Comparison of ENCODE assay signal across 12 cellular contexts in the genomic region with DNA sequence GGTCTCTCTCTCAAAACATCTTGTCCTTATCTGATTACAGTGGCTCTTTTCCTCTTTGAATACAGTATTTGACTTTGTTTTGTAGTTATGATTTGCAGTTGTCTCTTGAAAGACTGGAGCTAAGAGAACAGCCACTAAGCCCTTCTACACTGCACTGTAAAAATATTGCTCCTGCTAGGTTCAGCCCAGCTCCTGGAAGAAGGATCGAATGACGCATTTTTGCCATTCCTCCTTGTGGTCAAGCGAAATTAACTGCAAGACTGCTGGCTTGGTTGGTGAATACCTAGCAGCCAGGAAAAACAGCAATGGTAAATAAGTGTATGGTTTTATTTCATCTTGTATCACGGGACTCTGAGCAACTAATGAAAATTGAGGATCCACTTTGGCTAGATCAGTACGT.
A peak's percentile ranks its signal among the peaks of the same experiment; 100 is the strongest.
DNase-seq lines count a peak whose midpoint lies in the region; ATAC-seq, FAIRE-seq and TF ChIP-seq lines count a peak whose summit lies in the region.
"Had no signal": no experiment of that assay in that cellular context is flagged by ENCODE, and none has a peak within 500 bp of the region (broad histone marks: within the 10 kb centered on the region; RNA-seq: fewer than 3 reads in every experiment).

No MANE protein-coding gene starts in this region.

- no TSS peak for BruUV-seq in A673 (replicated peaks; lab: Mats Ljungman, UMichigan)

- H2AFZ ChIP-seq in keratinocyte (ENCODE audit: control insufficient read depth, low read length), result peak overlapping the region; percentile 4

- H3K4me3 ChIP-seq in A673 (ENCODE audit: low read depth, low read length, poor library complexity, severe bottlenecking) (no peak overlapping the region), brain microvascular endothelial cell (ENCODE audit: low read depth, low read length) (no peak overlapping the region), keratinocyte (ENCODE audit: control insufficient read depth in 2 of 3, extremely low read depth in 1 of 3, insufficient read depth in 2 of 3, low read depth in 1 of 3, low read length in 3 of 3) (no peak overlapping the region)
- H3K4me3 ChIP-seq: A549, HAP-1 had no signal

- H3K27ac ChIP-seq in A673 (ENCODE audit: low read depth, low read length, poor library complexity, severe bottlenecking), result no peak overlapping the region
- no peak overlapping the region for H3K27ac ChIP-seq in brain microvascular endothelial cell
- no peak overlapping the region for H3K27ac ChIP-seq in keratinocyte (ENCODE audit: control insufficient read depth, insufficient read depth, low read length)
- H3K27ac ChIP-seq: A549 had no signal

- no peaks in the 10 kb centered on the region for H4K20me1 ChIP-seq in keratinocyte (ENCODE audit: control insufficient read depth, extremely low read depth, insufficient read depth, low read length)

- H3K27me3 ChIP-seq in A673 (replicated peaks; ENCODE audit: insufficient read depth, low read depth, low read length, poor library complexity) (no peaks in the 10 kb centered on the region), brain microvascular endothelial cell (replicated peaks) (no peaks in the 10 kb centered on the region), keratinocyte (ENCODE audit: control insufficient read depth, extremely low read depth, insufficient read depth, low read length) (no peaks in the 10 kb centered on the region)

- in situ Hi-C loops in brain microvascular endothelial cell (cut with HindIII; ENCODE audit: low pct_ligation_motif_present, low sequenced_read_pairs), result no loop called here

- TF ChIP-seq CTCF in A673 (conservative IDR thresholded peaks at IDR 0.05; ENCODE audit: low read depth, low read length), result no peak
- TF ChIP-seq CTCF in brain microvascular endothelial cell (IDR thresholded peaks at IDR 0.05; ENCODE audit: low read depth, low read length, missing control alignments), result peak; percentile 16
- TF ChIP-seq CTCF in keratinocyte (optimal IDR thresholded peaks at IDR 0.05 in 1 of 3, IDR thresholded peaks at IDR 0.05 in 1 of 3, conservative IDR thresholded peaks at IDR 0.05 in 1 of 3; ENCODE audit: extremely low read depth in 1 of 3, insufficient read depth in 2 of 3, low read length in 3 of 3), result no peak

- H3K36me3 ChIP-seq in A673 (ENCODE audit: insufficient read depth, low read length, poor library complexity, severe bottlenecking) (no peaks in the 10 kb centered on the region), brain microvascular endothelial cell (replicated peaks) (no peaks in the 10 kb centered on the region), keratinocyte (ENCODE audit: control insufficient read depth in 2 of 2, extremely low read depth in 1 of 2, insufficient read depth in 2 of 2, low read length in 2 of 2) (no peaks in the 10 kb centered on the region)
- H3K36me3 ChIP-seq: HAP-1 had no signal

- H3K79me2 ChIP-seq in keratinocyte (ENCODE audit: control insufficient read depth, insufficient read depth, low read length), result no peaks in the 10 kb centered on the region

- dilution Hi-C loops in keratinocyte (cut with MboI; ENCODE audit: extremely low pct_ligation_motif_present, low sequenced_read_pairs), result no loop called here

- CTCF ChIA-PET in A673 (lab: Charles Lee), result no interaction called here

- H3K9me1 ChIP-seq in keratinocyte (ENCODE audit: control insufficient read depth, extremely low read depth, insufficient read depth, low read length), result no peaks in the 10 kb centered on the region

- H3K9ac ChIP-seq in keratinocyte (ENCODE audit: control insufficient read depth, extremely low read depth, insufficient read depth, low read length), result no peak overlapping the region

- H3K4me1 ChIP-seq in A673 (ENCODE audit: insufficient read depth, low read length, poor library complexity, severe bottlenecking) (peaks cover 7% of the 10 kb centered on the region), keratinocyte (ENCODE audit: control insufficient read depth, extremely low read depth, insufficient read depth, low read length) (no peaks in the 10 kb centered on the region)
- H3K4me1 ChIP-seq: A549, HAP-1 had no signal

- FAIRE-seq in keratinocyte (lab: Jason Lieb, UNC), result no peak
- FAIRE-seq: A549 had no signal

- no peak for ATAC-seq in HG02678 (IDR thresholded peaks at IDR 0.05; ENCODE audit: unreplicated experiment)
- ATAC-seq: A549 had no signal

- H3K9me3 ChIP-seq in A673 (ENCODE audit: low read depth, low read length, poor library complexity, severe bottlenecking) (no peaks in the 10 kb centered on the region), keratinocyte (ENCODE audit: control insufficient read depth, low read depth, low read length) (no peaks in the 10 kb centered on the region)
- H3K9me3 ChIP-seq: A549, HAP-1 had no signal

- H3K4me2 ChIP-seq in keratinocyte (ENCODE audit: control insufficient read depth, extremely low read depth, insufficient read depth, low read depth, low read length), result no peak overlapping the region
- H3K4me2 ChIP-seq: A549 had no signal

- intact Hi-C loops in A673 (cut with micrococcal nuclease; ENCODE audit: unreplicated experiment), result no loop called here

- POLR2A ChIA-PET in A673 (lab: Charles Lee; ENCODE audit: low non-redundant PET), result no interaction called here

- DNase-seq in A673 (ENCODE audit: low spot score) (peak; percentile 13), HK-2 (ENCODE audit: unreplicated experiment) (peak; percentile 21), brain microvascular endothelial cell (peak; percentile 49), keratinocyte (ENCODE audit: low read depth, low spot score) (no peak), NCI-H510A treated with DMSO at 0.1 percent for 48 hours (lab: John Stamatoyannopoulos, UW) (no peak), NCI-H748 (lab: John Stamatoyannopoulos, UW; ENCODE audit: unreplicated experiment) (no peak)
- no peak for DNase-seq in activated CD4-positive, alpha-beta T cell treated with anti-CD3 and anti-CD28 coated beads, Interleukin-2, amount 50 U/mL, for 1 hour
- DNase-seq: dermis blood vessel endothelial cell, NCI-H1436 treated with DMSO at 0.1 percent for 48 hours had no signal

Comparison
In these comparisons a context has a peak if more than half of its experiments do, and no peak if none do; other contexts are left out.
1. DNase-seq: peak in A673 (single experiment), HK-2 (single experiment) and brain microvascular endothelial cell (single experiment); none in keratinocyte (single experiment), NCI-H510A treated with DMSO at 0.1 percent for 48 hours (single experiment), activated CD4-positive, alpha-beta T cell treated with anti-CD3 and anti-CD28 coated beads, Interleukin-2, amount 50 U/mL, for 1 hour (single experiment) and NCI-H748 (single experiment).